ENCODE assay signal across 12 cellular contexts in genomic region chr4:86452323-86452995, GRCh38.
DNase-seq lines count a peak whose midpoint lies in the region; ATAC-seq and TF ChIP-seq lines count a peak whose summit lies in the region.
"Had no signal": no experiment of that assay in that cellular context is flagged by ENCODE, and none has a peak within 500 bp of the region (broad histone marks: within the 10 kb centered on the region; RNA-seq: fewer than 3 reads in every experiment).

No MANE protein-coding gene starts in this region.

- no peaks in the 10 kb centered on the region for H3K9me3 ChIP-seq in esophagus (ENCODE audit: control insufficient read depth in 2 of 2, insufficient read depth in 1 of 2, low read depth in 1 of 2, low read length in 1 of 2)
- H3K9me3 ChIP-seq in upper lobe of right lung, result no peaks in the 10 kb centered on the region

- peak overlapping the region; percentile 18 to 20 for H3K4me3 ChIP-seq in esophagus (ENCODE audit: low read depth in 1 of 2, low read length in 2 of 2)
- H3K4me3 ChIP-seq in upper lobe of right lung, result peak overlapping the region; percentile 3

- H3K4me1 ChIP-seq in esophagus (ENCODE audit: control insufficient read depth in 2 of 2, insufficient read depth in 2 of 2, low read length in 1 of 2) (peaks cover 0 to 15% of the 10 kb centered on the region in 2 donors), upper lobe of right lung (no peaks in the 10 kb centered on the region)

- H3K27ac ChIP-seq in esophagus (ENCODE audit: low read depth in 2 of 2, low read length in 1 of 2) (peak overlapping the region; percentile 70 to 78), upper lobe of right lung (no peak overlapping the region)
- H3K27ac ChIP-seq: 22Rv1 had no signal

- intact Hi-C loops in upper lobe of right lung (cut with DNase I), result no loop called here

- WGBS in esophagus, 2 donors, result 64 to 72% methylated on average over 13 of the region's 13 CpGs

- H3K27me3 ChIP-seq in esophagus (ENCODE audit: control insufficient read depth in 1 of 2, insufficient read depth in 2 of 2, low read length in 2 of 2), result no peaks in the 10 kb centered on the region
- no peaks in the 10 kb centered on the region for H3K27me3 ChIP-seq in upper lobe of right lung

- no peaks in the 10 kb centered on the region for H3K9me3 Mint-ChIP-seq in activated T-cell treated with anti-CD3 and anti-CD28 coated beads, Interleukin-2, amount 50 U/mL, for 72 hours

- peak; percentile 8 for DNase-seq in NCI-H146 (lab: John Stamatoyannopoulos, UW)
- no peak for DNase-seq in NCI-H146 treated with DMSO at 0.1 percent for 48 hours (lab: John Stamatoyannopoulos, UW; ENCODE audit: unreplicated experiment)
- peak; percentile 53 for DNase-seq in myocyte (ENCODE audit: low read depth)
- DNase-seq in upper lobe of right lung, result no peak
- DNase-seq in stimulated activated CD4-positive, alpha-beta T cell treated with anti-CD3 and anti-CD28 coated beads, Interleukin-2, amount 100 ng/mL, for 24 hours, result no peak
- no peak for DNase-seq in activated T-cell treated with anti-CD3 and anti-CD28 coated beads, Interleukin-2, amount 50 U/mL, for 72 hours
- no peak for DNase-seq in NCI-H526 (lab: John Stamatoyannopoulos, UW)
- DNase-seq: activated CD8-positive, alpha-beta T cell treated with anti-CD3 and anti-CD28 coated beads, Interleukin-2, amount 10 ng/mL, durations not matched to agents 7 days and 5 days; SIG-M5 had no signal

- ATAC-seq in upper lobe of right lung, result no peak
- no peak for ATAC-seq in activated T-cell treated with anti-CD3 and anti-CD28 coated beads, Interleukin-2, amount 50 U/mL, for 72 hours (replicated peaks in 1 of 2)
- ATAC-seq: activated CD8-positive, alpha-beta T cell treated with anti-CD3 and anti-CD28 coated beads, Interleukin-2, amount 10 ng/mL, durations not matched to agents 7 days and 5 days; HCT116 had no signal

- no peak overlapping the region for H3K4me3 Mint-ChIP-seq in activated T-cell treated with anti-CD3 and anti-CD28 coated beads, Interleukin-2, amount 50 U/mL, for 72 hours
- H3K4me3 Mint-ChIP-seq: activated CD8-positive, alpha-beta T cell treated with anti-CD3 and anti-CD28 coated beads, Interleukin-2, amount 10 ng/mL, durations not matched to agents 7 days and 5 days had no signal

- H3K27ac Mint-ChIP-seq in activated T-cell treated with anti-CD3 and anti-CD28 coated beads, Interleukin-2, amount 50 U/mL, for 72 hours, result no peak overlapping the region
- H3K27ac Mint-ChIP-seq: activated CD8-positive, alpha-beta T cell treated with anti-CD3 and anti-CD28 coated beads, Interleukin-2, amount 10 ng/mL, durations not matched to agents 7 days and 5 days had no signal

- no peaks in the 10 kb centered on the region for H3K36me3 Mint-ChIP-seq in activated T-cell treated with anti-CD3 and anti-CD28 coated beads, Interleukin-2, amount 50 U/mL, for 72 hours (ENCODE audit: insufficient read depth in 2 of 2)

- H3K4me1 Mint-ChIP-seq in activated T-cell treated with anti-CD3 and anti-CD28 coated beads, Interleukin-2, amount 50 U/mL, for 72 hours (ENCODE audit: low read depth), result peaks cover 6% of the 10 kb centered on the region

- H3K27me3 Mint-ChIP-seq in activated T-cell treated with anti-CD3 and anti-CD28 coated beads, Interleukin-2, amount 50 U/mL, for 72 hours (ENCODE audit: low read depth), result peaks cover 7% of the 10 kb centered on the region

- no peak for TF ChIP-seq CTCF in upper lobe of right lung (IDR thresholded peaks at IDR 0.05)

- no peaks in the 10 kb centered on the region for H3K36me3 ChIP-seq in esophagus (ENCODE audit: control insufficient read depth in 2 of 2, insufficient read depth in 2 of 2, low read length in 1 of 2)
- no peaks in the 10 kb centered on the region for H3K36me3 ChIP-seq in upper lobe of right lung

Comparison
In these comparisons a context has a peak if more than half of its experiments do, and no peak if none do; other contexts are left out.
1. DNase-seq: peak in NCI-H146 (single experiment) and myocyte (single experiment); none in NCI-H146 treated with DMSO at 0.1 percent for 48 hours (single experiment), upper lobe of right lung (single experiment), stimulated activated CD4-positive, alpha-beta T cell treated with anti-CD3 and anti-CD28 coated beads, Interleukin-2, amount 100 ng/mL, for 24 hours (0 of 2), activated T-cell treated with anti-CD3 and anti-CD28 coated beads, Interleukin-2, amount 50 U/mL, for 72 hours (0 of 2) and NCI-H526 (0 of 2).